Comparison of ENCODE assay signal across 28 cellular contexts in the genomic region with DNA sequence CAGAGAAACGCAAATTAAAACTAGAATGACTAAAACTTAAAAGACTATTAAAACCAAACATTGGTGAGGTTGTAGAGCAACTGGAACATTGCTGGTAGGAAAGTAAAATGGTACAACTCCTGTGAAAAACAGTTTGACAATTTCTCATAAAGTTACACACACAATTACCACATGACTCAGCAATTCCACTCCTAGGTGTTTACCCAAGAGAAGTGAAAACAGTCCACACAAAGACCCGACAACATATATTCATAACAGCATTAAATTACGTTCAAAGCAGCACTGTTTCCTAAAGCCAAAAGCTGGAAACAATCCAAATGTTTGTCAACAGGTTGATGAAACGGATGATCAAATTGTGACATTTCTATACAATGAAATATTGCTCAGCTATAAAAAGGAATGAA. TPM values are rescaled to one million over a fixed set of nuclear protein-coding genes. Genes with fewer than 3 reads are reported as not detected.
DNase-seq lines count a peak whose midpoint lies in the region; ATAC-seq and TF ChIP-seq lines count a peak whose summit lies in the region.
"Had no signal": no experiment of that assay in that cellular context is flagged by ENCODE, and none has a peak within 500 bp of the region (broad histone marks: within the 10 kb centered on the region; RNA-seq: fewer than 3 reads in every experiment).

No MANE protein-coding gene starts in this region.

- no peak overlapping the region for H3K4me2 ChIP-seq in OCI-LY7 (ENCODE audit: low read length)
- H3K4me2 ChIP-seq: BLaER1 had no signal

- intact Hi-C loops in OCI-LY7 (cut with micrococcal nuclease; ENCODE audit: unreplicated experiment): no loop called here

- H3K27ac ChIP-seq in HEK293 (ENCODE audit: extremely low read depth, low read depth, low read length): no peak overlapping the region
- no peak overlapping the region for H3K27ac ChIP-seq in OCI-LY7 (ENCODE audit: low read depth, low read length, poor library complexity, severe bottlenecking)
- H3K27ac ChIP-seq: ascending aorta, BLaER1, left ventricle myocardium inferior, SJCRH30, testis had no signal

- H3K79me2 ChIP-seq in OCI-LY7 (ENCODE audit: insufficient read depth, low read depth, low read length): no peaks in the 10 kb centered on the region

- H3K9me3 Mint-ChIP-seq in activated T-cell treated with anti-CD3 and anti-CD28 coated beads, Interleukin-2, amount 50 U/mL, for 4 hours: no peaks in the 10 kb centered on the region
- H3K9me3 Mint-ChIP-seq: activated naive CD4-positive, alpha-beta T cell treated with anti-CD3 and anti-CD28 coated beads, Interleukin-2, amount 50 U/mL, for 24 hours; central memory CD8-positive, alpha-beta T cell; WTC11 had no signal

- peaks cover 1% of the 10 kb centered on the region for H3K27me3 Mint-ChIP-seq in activated T-cell treated with anti-CD3 and anti-CD28 coated beads, Interleukin-2, amount 50 U/mL, for 4 hours (ENCODE audit: low read depth)
- H3K27me3 Mint-ChIP-seq: activated naive CD4-positive, alpha-beta T cell treated with anti-CD3 and anti-CD28 coated beads, Interleukin-2, amount 50 U/mL, for 24 hours; central memory CD8-positive, alpha-beta T cell had no signal

- no peak overlapping the region for H3K4me3 ChIP-seq in HEK293 (ENCODE audit: low read depth, low read length)
- no peak overlapping the region for H3K4me3 ChIP-seq in epithelial cell of esophagus (ENCODE audit: low read length)
- no peak overlapping the region for H3K4me3 ChIP-seq in OCI-LY7 (ENCODE audit: low read depth, low read length, poor library complexity, severe bottlenecking)
- H3K4me3 ChIP-seq: ascending aorta, BLaER1, left ventricle myocardium inferior, SJCRH30, testis had no signal

- H3K4me1 Mint-ChIP-seq in activated T-cell treated with anti-CD3 and anti-CD28 coated beads, Interleukin-2, amount 50 U/mL, for 4 hours (ENCODE audit: low read depth): peaks cover 6% of the 10 kb centered on the region
- H3K4me1 Mint-ChIP-seq: central memory CD8-positive, alpha-beta T cell; WTC11 had no signal

- no peak overlapping the region for H2AFZ ChIP-seq in OCI-LY7 (ENCODE audit: low read length)

- H3K9me3 ChIP-seq in HEK293 (ENCODE audit: control insufficient read depth, insufficient read depth, low read depth, low read length): no peaks in the 10 kb centered on the region
- no peaks in the 10 kb centered on the region for H3K9me3 ChIP-seq in OCI-LY7 (ENCODE audit: low read length)
- H3K9me3 ChIP-seq: ascending aorta, BLaER1, left ventricle myocardium inferior, SJCRH30, testis had no signal

- no TSS peak for BruUV-seq in OCI-LY7 (replicated peaks; lab: Mats Ljungman, UMichigan)

- H3K4me3 Mint-ChIP-seq in activated T-cell treated with anti-CD3 and anti-CD28 coated beads, Interleukin-2, amount 50 U/mL, for 4 hours: no peak overlapping the region
- H3K4me3 Mint-ChIP-seq: activated naive CD4-positive, alpha-beta T cell treated with anti-CD3 and anti-CD28 coated beads, Interleukin-2, amount 50 U/mL, for 24 hours; central memory CD8-positive, alpha-beta T cell; WTC11 had no signal

- CTCF ChIA-PET in HEK293 (lab: Yijun Ruan, JAX) (interaction anchor here (1.4 to 1.6 kb wide), 2 partner anchors 35 to 58 kb away, joined by 4 to 10 read pairs; no protein-coding TSS in a partner anchor), OCI-LY7 (lab: Charles Lee; ENCODE audit: unreplicated experiment) (no interaction called here)

- no peaks in the 10 kb centered on the region for H4K20me1 ChIP-seq in OCI-LY7 (ENCODE audit: insufficient read depth, low read length)
- H4K20me1 ChIP-seq: BLaER1 had no signal

- TF ChIP-seq CTCF in HEK293 (tag by site-specific recombination; IDR thresholded peaks at IDR 0.05): no peak
- no peak for TF ChIP-seq CTCF in epithelial cell of esophagus (IDR thresholded peaks at IDR 0.05; ENCODE audit: insufficient read depth, low read depth, low read length, missing control alignments)
- no peak for TF ChIP-seq CTCF in OCI-LY7 (conservative IDR thresholded peaks at IDR 0.05; ENCODE audit: low read length)

- H3K36me3 ChIP-seq in HEK293 (ENCODE audit: control insufficient read depth in 2 of 2, insufficient read depth in 1 of 2, low read length in 2 of 2) (no peaks in the 10 kb centered on the region), OCI-LY7 (ENCODE audit: insufficient read depth, low read length) (no peaks in the 10 kb centered on the region)
- H3K36me3 ChIP-seq: ascending aorta, BLaER1, left ventricle myocardium inferior, SJCRH30 had no signal

- peak; percentile 37 to 72 for ATAC-seq in activated T-cell treated with anti-CD3 and anti-CD28 coated beads, Interleukin-2, amount 50 U/mL, for 4 hours
- no peak for ATAC-seq in HG03108 (IDR thresholded peaks at IDR 0.05; ENCODE audit: unreplicated experiment)
- ATAC-seq: HCT116, sciatic nerve, WTC11 had no signal

- H3K36me3 Mint-ChIP-seq in activated T-cell treated with anti-CD3 and anti-CD28 coated beads, Interleukin-2, amount 50 U/mL, for 4 hours (ENCODE audit: insufficient read depth): peaks cover 4% of the 10 kb centered on the region
- H3K36me3 Mint-ChIP-seq: WTC11 had no signal

- no peak for DNase-seq in activated T-cell treated with anti-CD3 and anti-CD28 coated beads, Interleukin-2, amount 50 U/mL, for 4 hours
- DNase-seq in activated T-cell treated with anti-CD3 and anti-CD28 coated beads, Interleukin-2, amount 50 U/mL, for 48 hours: no peak
- DNase-seq in NCI-H748 treated with DMSO at 0.1 percent for 48 hours (lab: John Stamatoyannopoulos, UW): peak; percentile 44
- DNase-seq in epithelial cell of esophagus (ENCODE audit: low read depth): peak; percentile 39
- DNase-seq in OCI-LY7 (ENCODE audit: low spot score): no peak
- DNase-seq in SIG-M5 treated with dmso at 0.1 percent for 504 hours (lab: John Stamatoyannopoulos, UW; ENCODE audit: unreplicated experiment): no peak
- DNase-seq: dermis blood vessel endothelial cell; left ventricle myocardium inferior; mesendoderm; NCI-H1092 treated with DMSO at 0.1 percent for 48 hours; NCI-H187 treated with DMSO at 0.1 percent for 48 hours; NCI-H524 treated with DMSO at 0.1 percent for 48 hours; SJCRH30; stimulated activated naive CD4-positive, alpha-beta T cell; testis had no signal

- H3K9me2 ChIP-seq in OCI-LY7 (ENCODE audit: insufficient read depth, low read length): no peaks in the 10 kb centered on the region

- no peaks in the 10 kb centered on the region for H3K4me1 ChIP-seq in HEK293 (ENCODE audit: control insufficient read depth, insufficient read depth, low read length)
- H3K4me1 ChIP-seq in OCI-LY7 (ENCODE audit: insufficient read depth, low read length, poor library complexity, severe bottlenecking): no peaks in the 10 kb centered on the region
- H3K4me1 ChIP-seq: ascending aorta, BLaER1, left ventricle myocardium inferior, SJCRH30, testis had no signal

- POLR2A ChIA-PET in HEK293 (lab: Yijun Ruan, JAX): no interaction called here
- POLR2A ChIA-PET in OCI-LY7 (lab: Charles Lee): interaction anchor here (1.8 kb wide), 1 partner anchor 35 kb away, joined by 7 read pairs; no protein-coding TSS in a partner anchor

TF ChIP-seq in HEK293, 187 proteins besides CTCF, POLR2A, EP300 and RAD21:
- no peak for TF ChIP-seq BCL11B (tag by site-specific recombination; IDR thresholded peaks at IDR 0.05; ENCODE audit: low read depth)
- TF ChIP-seq ZNF777 (tag by site-specific recombination; IDR thresholded peaks at IDR 0.05; ENCODE audit: borderline replicate concordance): no peak
- no peak for TF ChIP-seq ZNF350 (tag by site-specific recombination; IDR thresholded peaks at IDR 0.05)
- peak; percentile 49 for TF ChIP-seq SCRT2 (tag by site-specific recombination; IDR thresholded peaks at IDR 0.05)
- no peak for TF ChIP-seq ZBTB8A (tag by site-specific recombination; IDR thresholded peaks at IDR 0.05)
- TF ChIP-seq ZNF341 (tag by site-specific recombination; IDR thresholded peaks at IDR 0.05; ENCODE audit: low read depth): no peak
- TF ChIP-seq PRDM1 (tag by site-specific recombination; IDR thresholded peaks at IDR 0.05): no peak
- TF ChIP-seq ZNF585B (tag by site-specific recombination; IDR thresholded peaks at IDR 0.05): no peak
- TF ChIP-seq ZNF140 (tag by site-specific recombination; IDR thresholded peaks at IDR 0.05): 0 out of 2 replicates have a peak, but pooled peaks have one; percentile 51
- TF ChIP-seq SCRT1 (tag by site-specific recombination; IDR thresholded peaks at IDR 0.05; ENCODE audit: borderline replicate concordance): no peak

RNA-seq across cellular contexts. Expression of a gene that starts 26.5 kb away (rescaled TPM):
- not detected for total RNA-seq in activated T-cell treated with anti-CD3 and anti-CD28 coated beads, Interleukin-2, amount 50 U/mL, for 4 hours
- not detected in 2 replicates for total RNA-seq in OCI-LY7 (2014; rRNA removed; shearing (Covaris generic))
- not detected in 2 replicates for total RNA-seq in OCI-LY7 (2022)
- total RNA-seq: activated CD8-positive, alpha-beta memory T cell treated with anti-CD3 and anti-CD28 coated beads for 36 hours; ascending aorta; dermis blood vessel endothelial cell; left ventricle myocardium inferior; myocyte; progenitor cell of endocrine pancreas; sciatic nerve; SJCRH30; urinary bladder had no signal

RNA-seq across cellular contexts. Expression of a gene that starts 43.1 kb away (rescaled TPM):
- 100 to 1,000 TPM; 138 to 150 (median 139) TPM for total RNA-seq in activated T-cell treated with anti-CD3 and anti-CD28 coated beads, Interleukin-2, amount 50 U/mL, for 4 hours
- total RNA-seq in OCI-LY7 (2014; rRNA removed; shearing (Covaris generic)): 110 and 145 TPM in 2 replicates
- total RNA-seq in OCI-LY7 (2022): 126 and 139 TPM in 2 replicates

RNA-seq across cellular contexts. Expression of a gene that starts 53.5 kb away (rescaled TPM):
- under 1 TPM; 0.21 to 0.41 (median 0.25) TPM for total RNA-seq in activated T-cell treated with anti-CD3 and anti-CD28 coated beads, Interleukin-2, amount 50 U/mL, for 4 hours
- not detected in 2 replicates for total RNA-seq in OCI-LY7 (2014; rRNA removed; shearing (Covaris generic))
- not detected in 2 replicates for total RNA-seq in OCI-LY7 (2022)
- total RNA-seq: myocyte, progenitor cell of endocrine pancreas had no signal

Comparison
In these comparisons a context has a peak if more than half of its experiments do, and no peak if none do; other contexts are left out.
1. DNase-seq: peak in NCI-H748 treated with DMSO at 0.1 percent for 48 hours (single experiment) and epithelial cell of esophagus (single experiment); none in activated T-cell treated with anti-CD3 and anti-CD28 coated beads, Interleukin-2, amount 50 U/mL, for 4 hours (single experiment), activated T-cell treated with anti-CD3 and anti-CD28 coated beads, Interleukin-2, amount 50 U/mL, for 48 hours (0 of 2), OCI-LY7 (single experiment) and SIG-M5 treated with dmso at 0.1 percent for 504 hours (single experiment).